Comparison of ENCODE assay signal across 25 cellular contexts in the genomic region with DNA sequence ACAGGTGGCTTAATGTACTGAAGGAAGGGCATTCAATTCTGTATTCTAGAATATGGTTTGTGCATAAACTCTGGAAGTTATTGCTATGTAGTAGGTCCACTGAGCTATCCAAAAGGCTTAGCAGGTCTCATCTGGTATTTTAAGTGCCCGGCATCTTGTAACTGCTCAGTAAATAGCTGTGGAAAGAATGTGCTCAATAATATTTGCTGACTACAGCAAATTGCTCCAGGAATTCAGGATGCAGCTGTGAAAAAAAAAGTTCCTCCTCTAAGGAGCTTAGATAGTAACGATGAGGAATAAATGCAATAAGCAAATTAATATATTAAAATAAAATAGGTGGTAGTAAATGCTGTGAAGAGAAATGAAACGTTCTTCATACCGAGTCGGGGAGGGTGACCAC.
"Had no signal": no experiment of that assay in that cellular context is flagged by ENCODE, and none has a peak within 500 bp of the region (broad histone marks: within the 10 kb centered on the region; RNA-seq: fewer than 3 reads in every experiment).

No MANE protein-coding gene starts in this region.

- FAIRE-seq: RCC 7860 had no signal

- H3K9me3 ChIP-seq: MG63, SJSA1, SK-N-SH had no signal

- DNase-seq: Karpas-422, KG1, MG63, NCI-H1092, NCI-H1105 treated with DMSO at 0.1 percent for 48 hours, NCI-H1417 treated with DMSO at 0.1 percent for 48 hours, NCI-H146, NCI-H1694 treated with DMSO at 0.1 percent for 48 hours, NCI-H2029, NCI-H2081 treated with DMSO at 0.1 percent for 48 hours, NCI-H2171, NCI-H226, NCI-H446, NCI-H510A, NCI-H524 treated with DMSO at 0.1 percent for 48 hours, NCI-H69, NCI-H774, Right ventricle myocardium superior, RPMI8226, SIG-M5, SK-N-SH, SW 1271, T-cell had no signal

- H3K27ac ChIP-seq: SJSA1 had no signal

- H3K4me1 ChIP-seq: SJSA1 had no signal

- H3K4me3 ChIP-seq: MG63, SJSA1 had no signal

- H3K36me3 ChIP-seq: MG63, SJSA1 had no signal

- H3K9ac ChIP-seq: SK-N-SH had no signal

- H3K27me3 ChIP-seq: MG63, SJSA1 had no signal

- H3K4me2 ChIP-seq: SK-N-SH had no signal

- ATAC-seq: T-cell had no signal
